Comparison of ENCODE assay signal across 8 cellular contexts in the genomic region with DNA sequence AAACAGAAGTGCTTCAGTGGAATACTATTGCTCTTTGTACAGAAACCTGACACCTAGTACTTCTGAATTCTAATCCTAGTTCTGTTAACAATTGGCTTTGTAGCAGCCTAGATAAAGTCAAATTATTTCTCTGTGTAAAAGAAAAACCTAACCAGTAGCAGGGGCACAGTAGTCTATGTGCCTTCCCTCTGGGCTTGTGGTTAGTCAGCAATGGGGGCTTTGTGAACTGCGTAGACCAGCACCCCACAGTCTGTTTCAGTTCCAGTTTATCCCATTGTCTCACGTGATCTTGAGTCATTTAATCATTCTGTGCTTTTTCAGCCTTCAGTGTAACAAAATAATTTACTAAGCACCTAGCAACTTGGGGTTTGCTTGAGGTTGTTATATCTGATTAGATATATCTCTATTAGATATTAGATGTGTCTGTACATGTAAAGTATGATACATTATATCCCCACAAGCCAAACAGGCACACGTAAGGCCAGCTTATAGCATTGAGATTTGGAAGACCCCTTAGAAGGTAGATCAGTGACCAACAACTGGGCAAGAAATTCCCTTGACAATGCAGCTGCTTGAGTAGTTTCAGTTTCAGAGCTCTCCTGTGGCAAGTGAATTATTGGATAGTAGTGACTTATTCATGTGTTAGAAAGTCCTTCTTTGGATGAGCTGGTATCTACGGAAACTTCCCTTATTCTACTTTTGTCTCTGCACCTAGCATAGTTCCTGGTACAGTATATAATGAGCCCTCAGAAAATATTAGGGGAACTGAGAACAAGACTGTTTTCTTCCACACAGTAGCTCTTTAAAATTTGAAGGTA. TPM values are rescaled to one million over a fixed set of nuclear protein-coding genes. Genes with fewer than 3 reads are reported as not detected.
DNase-seq lines count a peak whose midpoint lies in the region; ATAC-seq, FAIRE-seq and TF ChIP-seq lines count a peak whose summit lies in the region.

No MANE protein-coding gene starts in this region.

- DNase-seq in GM12878 (ENCODE audit: low read depth, low spot score) (peak; percentile 94), upper lobe of right lung (no peak), putamen (ENCODE audit: low spot score) (no peak), HTR-8/SVneo (ENCODE audit: insufficient read length, low spot score) (no peak)
- DNase-seq in stimulated activated CD4-positive, alpha-beta T cell treated with anti-CD3 and anti-CD28 coated beads, Interleukin-2, amount 100 ng/mL, for 24 hours = no peak

- WGBS in GM12878 (ENCODE audit: insufficient coverage, insufficient replicate concordance, low lambda C conversion rate, missing lambda C conversion rate) = 4% methylated on average over 4 of the region's 4 CpGs

- no peak for TF ChIP-seq RAD21 in GM12878 (IDR thresholded peaks at IDR 0.05; ENCODE audit: insufficient read depth, low read depth, low read length)

- TF ChIP-seq CTCF in DOHH2 (IDR thresholded peaks at IDR 0.05; ENCODE audit: low read depth, low read length, poor library complexity, severe bottlenecking) (no peak), GM12878 (IDR thresholded peaks at IDR 0.05 in 2 of 3, conservative IDR thresholded peaks at IDR 0.05 in 1 of 3; ENCODE audit: control insufficient read depth in 2 of 3, extremely low read depth in 1 of 3, insufficient read depth in 1 of 3, low read depth in 3 of 3, low read length in 3 of 3) (no peak), upper lobe of right lung (IDR thresholded peaks at IDR 0.05) (no peak)

- intact Hi-C loops in GM12878 (cut with micrococcal nuclease; ENCODE audit: unreplicated experiment) (loop anchor here (1.0 to 10.0 kb wide), 9 partner anchors 19 to 760 kb away; a partner anchor contains a TSS), upper lobe of right lung (cut with DNase I) (no loop called here)

- FAIRE-seq in GM12878 (lab: Jason Lieb, UNC) (peak; percentile 41), HTR-8/SVneo (lab: Jason Lieb, UNC) (no peak)

- TF ChIP-seq EP300 in GM12878 (IDR thresholded peaks at IDR 0.05; ENCODE audit: borderline replicate concordance in 1 of 2, control insufficient read depth in 1 of 2, low read depth in 2 of 2, low read length in 2 of 2) = peak; percentile 92 to 94

- H3K4me3 ChIP-seq in DOHH2 (ENCODE audit: low read length) (peak overlapping the region; percentile 70), GM12878 (peak overlapping the region; percentile 51; the same call in 1 of the 2 replicates), upper lobe of right lung (no peak overlapping the region)

- in situ Hi-C loops in GM12878 (cut with MboI) = no loop called here

- H3K4me2 ChIP-seq in DOHH2 (ENCODE audit: low read length) (peak overlapping the region; percentile 80), GM12878 (ENCODE audit: control insufficient read depth, insufficient read depth) (peak overlapping the region; percentile 95)

- SMC1A ChIA-PET in GM12878 (lab: Charles Lee; ENCODE audit: uncharacterized antibody, unreplicated experiment) = interaction anchor here (0.8 to 11.3 kb wide), 30 partner anchors 10 to 144 kb away, joined by 3 to 542 read pairs (median 4); a partner anchor contains a TSS

- peak; percentile 68 for TF ChIP-seq POLR2A in GM12878 (IDR thresholded peaks at IDR 0.05; ENCODE audit: low read depth, low read length)

- no peaks in the 10 kb centered on the region for H3K9me2 ChIP-seq in DOHH2 (replicated peaks; ENCODE audit: control insufficient read depth, low read length)

- RAD21 ChIA-PET in GM12878 (lab: Charles Lee; ENCODE audit: unreplicated experiment) = interaction anchor here (0.6 to 8.7 kb wide), 23 partner anchors 8 to 143 kb away, joined by 3 to 231 read pairs (median 7); a partner anchor contains a TSS

- peaks cover 42% of the 10 kb centered on the region for H3F3A ChIP-seq in DOHH2 (ENCODE audit: control insufficient read depth, insufficient read depth)

- H3K36me3 ChIP-seq in DOHH2 (ENCODE audit: control insufficient read depth, low read length) = no peaks in the 10 kb centered on the region
- H3K36me3 ChIP-seq in GM12878 (ENCODE audit: control insufficient read depth in 2 of 2, insufficient read depth in 2 of 2, low read length in 1 of 2) = no peaks in the 10 kb centered on the region
- no peaks in the 10 kb centered on the region for H3K36me3 ChIP-seq in upper lobe of right lung

- ATAC-seq in GM19452 (IDR thresholded peaks at IDR 0.05; ENCODE audit: unreplicated experiment) (peak; percentile 51), HG03354 (IDR thresholded peaks at IDR 0.05; ENCODE audit: poor library complexity, severe bottlenecking, unreplicated experiment) (peak; percentile 66), GM12878 (peak; percentile 71), upper lobe of right lung (no peak)

- H3K9ac ChIP-seq in GM12878 (ENCODE audit: control insufficient read depth, insufficient read depth, low read length) = peak overlapping the region; percentile 96

- H4K20me1 ChIP-seq in DOHH2 (ENCODE audit: control insufficient read depth, insufficient read depth, low read depth, low read length) (no peaks in the 10 kb centered on the region), GM12878 (ENCODE audit: control insufficient read depth, insufficient read depth) (no peaks in the 10 kb centered on the region)

- no peaks in the 10 kb centered on the region for H3K79me2 ChIP-seq in DOHH2 (ENCODE audit: control insufficient read depth, low read length)
- peaks cover 17% of the 10 kb centered on the region for H3K79me2 ChIP-seq in GM12878 (ENCODE audit: control insufficient read depth, insufficient read depth, low read length)

- H3K4me1 ChIP-seq in DOHH2 (ENCODE audit: control insufficient read depth, low read length) (peaks cover 90% of the 10 kb centered on the region), GM12878 (ENCODE audit: control insufficient read depth, insufficient read depth, low read length) (peaks cover 69% of the 10 kb centered on the region), upper lobe of right lung (no peaks in the 10 kb centered on the region)

- POLR2A ChIA-PET in GM12878 (lab: Charles Lee) = interaction anchor here (0.5 to 9.5 kb wide), 17 partner anchors 11 to 760 kb away, joined by 3 to 279 read pairs (median 6); a partner anchor contains a TSS

- no TSS peak for BruUV-seq in GM12878 (replicated peaks; lab: Mats Ljungman, UMichigan)

- H3K9me3 ChIP-seq in DOHH2 (ENCODE audit: control insufficient read depth, insufficient read depth, low read length) (no peaks in the 10 kb centered on the region), GM12878 (replicated peaks; ENCODE audit: control insufficient read depth, insufficient read depth, low read length) (no peaks in the 10 kb centered on the region), upper lobe of right lung (no peaks in the 10 kb centered on the region)

- H3K27ac ChIP-seq in DOHH2 (ENCODE audit: low read depth, low read length) = peak overlapping the region; percentile 62
- peak overlapping the region; percentile 99 for H3K27ac ChIP-seq in GM12878 (ENCODE audit: control insufficient read depth, insufficient read depth)
- no peak overlapping the region for H3K27ac ChIP-seq in upper lobe of right lung

- H3K27me3 ChIP-seq in DOHH2 (ENCODE audit: control insufficient read depth, low read length) (no peaks in the 10 kb centered on the region; the same call in 1 of the 2 replicates), GM12878 (replicated peaks in 1 of 2; ENCODE audit: control insufficient read depth in 2 of 2, insufficient read depth in 2 of 2, low read length in 1 of 2) (no peaks in the 10 kb centered on the region), upper lobe of right lung (no peaks in the 10 kb centered on the region)

- no peak overlapping the region for H2AFZ ChIP-seq in GM12878 (ENCODE audit: control insufficient read depth, low read depth, low read length)

- CTCF ChIA-PET in GM12878 (lab: Yijun Ruan, JAX) = interaction anchor here (0.6 to 7.7 kb wide), 11 partner anchors 15 to 137 kb away, joined by 3 to 129 read pairs (median 9); a partner anchor contains a TSS

TF ChIP-seq in GM12878, 131 proteins besides CTCF, POLR2A, EP300 and RAD21 (continues in another document):
- peak; percentile 2; the same call in 1 of the 2 replicates for TF ChIP-seq SMARCA5 (IDR thresholded peaks at IDR 0.05)
- TF ChIP-seq BMI1 (IDR thresholded peaks at IDR 0.05; ENCODE audit: borderline replicate concordance) = peak; percentile 76
- TF ChIP-seq CHD2 (IDR thresholded peaks at IDR 0.05; ENCODE audit: borderline replicate concordance, low read depth, low read length) = peak; percentile 71; the same call in 1 of the 2 replicates
- TF ChIP-seq ETV6 (conservative IDR thresholded peaks at IDR 0.05 in 1 of 2, IDR thresholded peaks at IDR 0.05 in 1 of 2; ENCODE audit: borderline replicate concordance in 1 of 2, low read depth in 1 of 2) = peak in 1 of 2 experiments; percentile 80; a peak in 2 of 4 replicates
- TF ChIP-seq, protein P1, sequence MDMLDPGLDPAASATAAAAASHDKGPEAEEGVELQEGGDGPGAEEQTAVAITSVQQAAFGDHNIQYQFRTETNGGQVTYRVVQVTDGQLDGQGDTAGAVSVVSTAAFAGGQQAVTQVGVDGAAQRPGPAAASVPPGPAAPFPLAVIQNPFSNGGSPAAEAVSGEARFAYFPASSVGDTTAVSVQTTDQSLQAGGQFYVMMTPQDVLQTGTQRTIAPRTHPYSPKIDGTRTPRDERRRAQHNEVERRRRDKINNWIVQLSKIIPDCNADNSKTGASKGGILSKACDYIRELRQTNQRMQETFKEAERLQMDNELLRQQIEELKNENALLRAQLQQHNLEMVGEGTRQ (IDR thresholded peaks at IDR 0.05; ENCODE audit: borderline replicate concordance, low read depth, low read length) = peak; percentile 57; the same call in 1 of the 2 replicates

RNA-seq across cellular contexts. Expression of a gene that starts 27.9 kb away (rescaled TPM):
- 2.4 and 2.7 TPM in 2 replicates for total RNA-seq in GM12878 (2013; cell fraction: nucleolus; rRNA removed)
- total RNA-seq in GM12878 (2014; rRNA removed) (7.2 and 7.6 TPM in 2 replicates), GM12878 (2014; rRNA removed; fragmentation: Illumina TruSeq; extraction: Trizol) (6.6 and 7.5 TPM in 2 replicates), GM12878 (2021) (5.6 and 7.3 TPM in 2 replicates), upper lobe of right lung (1.4 TPM)
- 2.3 TPM for polyA plus RNA-seq in GM12878 (2011; ENCODE audit: low read depth)
- polyA plus RNA-seq in GM12878 (2011; rRNA removed) (5.6 and 7.0 TPM in 2 replicates), GM12878 (2014; fragmentation: Illumina TruSeq; extraction: Trizol) (7.6 and 8.1 TPM in 2 replicates), GM12878 (2014; fragmentation: Nextera tagmentation; extraction: Ambion mirVana) (1 to 10 TPM; 5.5 to 6.8 TPM), GM12878 (2014; rRNA removed) (4.8 and 5.6 TPM in 2 replicates), GM12878 (2016; fragmentation: Nextera tagmentation; extraction: Ambion mirVana) (1 to 10 TPM; 2.2 to 3.3 TPM)
- 7.5 and 7.6 TPM in 2 replicates for polyA plus RNA-seq in GM12878 (2011; cell fraction: cytosol; rRNA removed)
- polyA plus RNA-seq in GM12878 (2011; cell fraction: nucleus; rRNA removed) = 0.67 and 1.7 TPM in 2 replicates
- 1.9 and 3.1 TPM in 2 replicates for polyA plus RNA-seq in GM12878 (2012)
- 12.6 and 15.8 TPM in 2 replicates for polyA minus RNA-seq in GM12878 (2011; rRNA and poly(A)+ RNA removed)
- polyA minus RNA-seq in GM12878 (2011; cell fraction: cytosol; rRNA and poly(A)+ RNA removed) = 1.1 and 2.7 TPM in 2 replicates
- 0.73 and 1.3 TPM in 2 replicates for polyA minus RNA-seq in GM12878 (2011; cell fraction: nucleus; rRNA and poly(A)+ RNA removed)
